ENCODE assay signal across 16 cellular contexts in genomic region chr4:40698733-40699132, GRCh38. TPM values are rescaled to one million over a fixed set of nuclear protein-coding genes. Genes with fewer than 3 reads are reported as not detected.
DNase-seq lines count a peak whose midpoint lies in the region; ATAC-seq, FAIRE-seq and TF ChIP-seq lines count a peak whose summit lies in the region.
"Had no signal": no experiment of that assay in that cellular context is flagged by ENCODE, and none has a peak within 500 bp of the region (broad histone marks: within the 10 kb centered on the region; RNA-seq: fewer than 3 reads in every experiment).

No MANE protein-coding gene starts in this region.

- intact Hi-C loops in HepG2 (cut with micrococcal nuclease; ENCODE audit: unreplicated experiment) (no loop called here), PC-9 (cut with micrococcal nuclease; ENCODE audit: unreplicated experiment) (no loop called here)

- no peak overlapping the region for H3K4me2 ChIP-seq in HepG2 (ENCODE audit: low read depth, low read length)
- H3K4me2 ChIP-seq in PC-9, result peak overlapping the region; percentile 49; the same call in 1 of the 2 replicates

- H3K9me3 ChIP-seq in liver (ENCODE audit: control insufficient read depth in 4 of 4, low read length in 3 of 4) (no peaks in the 10 kb centered on the region), HepG2 (ENCODE audit: low read length) (no peaks in the 10 kb centered on the region), PC-9 (ENCODE audit: insufficient read depth, low read depth) (no peaks in the 10 kb centered on the region)

- H3K27me3 ChIP-seq in liver (ENCODE audit: control insufficient read depth in 4 of 4, insufficient read depth in 4 of 4, low read length in 3 of 4) (no peaks in the 10 kb centered on the region), HepG2 (ENCODE audit: control insufficient read depth in 1 of 2, insufficient read depth in 2 of 2, low read length in 2 of 2) (no peaks in the 10 kb centered on the region), PC-9 (ENCODE audit: insufficient read depth, low read depth) (no peaks in the 10 kb centered on the region)

- TF ChIP-seq POLR2A in HepG2 (IDR thresholded peaks at IDR 0.05; ENCODE audit: insufficient read depth in 1 of 2, low read depth in 2 of 2, low read length in 2 of 2), result no peak

- H3K4me3 ChIP-seq in liver (ENCODE audit: low read depth in 1 of 3, low read length in 3 of 3) (no peak overlapping the region), HepG2 (replicated peaks in 1 of 3; ENCODE audit: insufficient read depth in 1 of 3, low read depth in 2 of 3, low read length in 3 of 3) (no peak overlapping the region), PC-9 (no peak overlapping the region)

- TF ChIP-seq CTCF in liver (IDR thresholded peaks at IDR 0.05; ENCODE audit: low read depth, low read length, missing input control) (no peak), HepG2 (CRISPR knock-in tag; IDR thresholded peaks at IDR 0.05) (no peak), PC-9 (conservative IDR thresholded peaks at IDR 0.05) (no peak)

- peaks cover 37% of the 10 kb centered on the region for H3F3A ChIP-seq in PC-9 (ENCODE audit: insufficient read depth, low read depth)

- no peak overlapping the region for H3K27ac ChIP-seq in liver (ENCODE audit: low read depth in 1 of 2, low read length in 2 of 2)
- H3K27ac ChIP-seq in HepG2 (ENCODE audit: extremely low read length, insufficient read depth, low read length), result no peak overlapping the region
- H3K27ac ChIP-seq in PC-9, result peak overlapping the region; percentile 69

- CTCF ChIA-PET in HepG2 (lab: Yijun Ruan, JAX; ENCODE audit: low intra/inter-chr PET ratio, low total read pairs), result no interaction called here
- CTCF ChIA-PET in PC-9 (lab: Charles Lee), result no interaction called here

- H2AFZ ChIP-seq in HepG2 (ENCODE audit: low read length) (no peak overlapping the region), PC-9 (no peak overlapping the region)

- DNase-seq in HepG2 (ENCODE audit: low spot score) (no peak), PC-9 (no peak), left lobe of liver (ENCODE audit: low spot score) (no peak), NCI-H1105 treated with DMSO at 0.1 percent for 48 hours (lab: John Stamatoyannopoulos, UW) (no peak), SIG-M5 (lab: John Stamatoyannopoulos, UW) (no peak)
- DNase-seq in central memory CD4-positive, alpha-beta T cell, result no peak
- DNase-seq: C1 segment of cervical spinal cord; CD4-positive, alpha-beta T cell; DMS79; H9; HFFc6 had no signal

- no peak for FAIRE-seq in HepG2 (lab: Jason Lieb, UNC)
- FAIRE-seq: A204.1, G401.6, GM12891 had no signal

- POLR2A ChIA-PET in HepG2 (lab: Yijun Ruan, JAX) (no interaction called here), PC-9 (lab: Charles Lee; ENCODE audit: unreplicated experiment) (no interaction called here)

- H3K4me1 ChIP-seq in liver (ENCODE audit: control insufficient read depth in 4 of 4, insufficient read depth in 4 of 4, low read length in 3 of 4) (no peaks in the 10 kb centered on the region), HepG2 (ENCODE audit: insufficient read depth, low read length) (no peaks in the 10 kb centered on the region), PC-9 (replicated peaks; ENCODE audit: insufficient read depth) (peaks cover 68% of the 10 kb centered on the region)

- no TSS peak for BruUV-seq in HepG2 (replicated peaks; lab: Mats Ljungman, UMichigan)
- no TSS peak for BruUV-seq in PC-9 (replicated peaks; lab: Mats Ljungman, UMichigan)

- H3K79me2 ChIP-seq in HepG2 (ENCODE audit: insufficient read depth, low read length) (no peaks in the 10 kb centered on the region), PC-9 (ENCODE audit: low read depth) (no peaks in the 10 kb centered on the region)

- WGBS in liver, result 32% methylated on average over 1 of the region's 1 CpG
- 15% methylated on average over 1 of the region's 1 CpG for WGBS in HepG2 (ENCODE audit: low lambda C conversion rate)

- in situ Hi-C loops in HepG2 (cut with HindIII; ENCODE audit: extremely low pct_ligation_motif_present, low pct_unique_long_range_greater_than_20kb), result no loop called here

- no peak for ATAC-seq in HepG2
- peak; percentile 77 for ATAC-seq in left lobe of liver

- H3K36me3 ChIP-seq in liver (ENCODE audit: control insufficient read depth in 4 of 4, insufficient read depth in 3 of 4, low read depth in 1 of 4, low read length in 3 of 4), result no peaks in the 10 kb centered on the region
- H3K36me3 ChIP-seq in HepG2 (replicated peaks in 1 of 2; ENCODE audit: control insufficient read depth in 1 of 2, insufficient read depth in 2 of 2, low read length in 2 of 2), result no peaks in the 10 kb centered on the region
- no peaks in the 10 kb centered on the region for H3K36me3 ChIP-seq in PC-9 (ENCODE audit: low read depth)

- TF ChIP-seq RAD21 in liver (IDR thresholded peaks at IDR 0.05) (no peak), HepG2 (CRISPR knock-in tag; IDR thresholded peaks at IDR 0.05) (no peak)

- H4K20me1 ChIP-seq in HepG2 (ENCODE audit: insufficient read depth, low read length) (no peaks in the 10 kb centered on the region), PC-9 (ENCODE audit: insufficient read depth) (no peaks in the 10 kb centered on the region)

- TF ChIP-seq EP300 in HepG2 (IDR thresholded peaks at IDR 0.05; ENCODE audit: low read depth in 2 of 2, low read length in 2 of 2), result no peak
- TF ChIP-seq EP300 in HepG2 (CRISPR knock-in tag; IDR thresholded peaks at IDR 0.05; ENCODE audit: borderline replicate concordance), result no peak

- no peaks in the 10 kb centered on the region for H3K9me2 ChIP-seq in PC-9 (ENCODE audit: insufficient read depth)

- H3K9ac ChIP-seq in liver (ENCODE audit: low read depth in 1 of 2, low read length in 2 of 2) (no peak overlapping the region), HepG2 (ENCODE audit: insufficient read depth, low read depth, low read length) (no peak overlapping the region)

TF ChIP-seq in liver, 16 proteins besides CTCF, POLR2A, EP300 and RAD21:
- TF ChIP-seq HNF4A (conservative IDR thresholded peaks at IDR 0.05) (no peak), HNF4G (IDR thresholded peaks at IDR 0.05) (no peak), RXRA (IDR thresholded peaks at IDR 0.05) (peak; percentile 70 to 73)

TF ChIP-seq in HepG2, 621 proteins besides CTCF, POLR2A, EP300 and RAD21 (continues in another document):
- no peak for TF ChIP-seq ZNF232 (CRISPR knock-in tag; IDR thresholded peaks at IDR 0.05; ENCODE audit: borderline replicate concordance)
- no peak for TF ChIP-seq ZKSCAN8 (CRISPR knock-in tag; IDR thresholded peaks at IDR 0.05; ENCODE audit: borderline replicate concordance)
- no peak for TF ChIP-seq ZNF629 (CRISPR knock-in tag; conservative IDR thresholded peaks at IDR 0.05)
- no peak for TF ChIP-seq ZSCAN31 (CRISPR knock-in tag; IDR thresholded peaks at IDR 0.05; ENCODE audit: low read depth)

RNA-seq across cellular contexts. Expression of gene NSUN7, which starts 51.0 kb away (rescaled TPM):
- 1 to 10 TPM; 2.1 to 4.5 TPM for total RNA-seq in liver
- polyA plus RNA-seq in liver, result under 1 TPM; 0.21 to 0.43 TPM
- not detected in 2 replicates for total RNA-seq in HepG2 (2016; rRNA removed; fragmentation: Illumina TruSeq; extraction: Trizol)
- total RNA-seq in HepG2 (2016; cell fraction: cytosol; rRNA removed; fragmentation: Illumina TruSeq; extraction: Trizol; ENCODE audit: low read depth), result not detected in 2 replicates
- 0.09 and 0.10 TPM in 2 replicates for total RNA-seq in HepG2 (2016; cell fraction: insoluble cytoplasmic fraction; rRNA removed; fragmentation: Illumina TruSeq; extraction: Trizol)
- 0.09 TPM in 1 of 2 replicates, not detected in the other for total RNA-seq in HepG2 (2016; cell fraction: membrane; rRNA removed; fragmentation: Illumina TruSeq; extraction: Trizol)
- not detected in 2 replicates for total RNA-seq in HepG2 (2016; cell fraction: nucleus; rRNA removed; fragmentation: Illumina TruSeq; extraction: Trizol)
- polyA plus RNA-seq in HepG2 (2011; rRNA removed), result 0.05 and 0.07 TPM in 2 replicates
- polyA plus RNA-seq in HepG2 (2011; cell fraction: cytosol; rRNA removed), result 0.04 TPM in 2 replicates
- 0.05 and 0.14 TPM in 2 replicates for polyA plus RNA-seq in HepG2 (2011; cell fraction: nucleus; rRNA removed)
- 0.12 and 0.21 TPM in 2 replicates for polyA plus RNA-seq in HepG2 (2012)
- not detected in 2 replicates for polyA plus RNA-seq in HepG2 (2016; cell fraction: cytosol; fragmentation: Illumina TruSeq; extraction: Trizol; ENCODE audit: low read depth)
- polyA plus RNA-seq in HepG2 (2016; cell fraction: insoluble cytoplasmic fraction; fragmentation: Illumina TruSeq; extraction: Trizol; ENCODE audit: low read depth), result not detected in 2 replicates
- not detected in 2 replicates for polyA plus RNA-seq in HepG2 (2016; cell fraction: membrane; fragmentation: Illumina TruSeq; extraction: Trizol; ENCODE audit: low read depth)
- polyA plus RNA-seq in HepG2 (2016; cell fraction: nucleus; fragmentation: Illumina TruSeq; extraction: Trizol; ENCODE audit: insufficient read depth, low read depth), result not detected in 2 replicates
- polyA minus RNA-seq in HepG2 (2011; rRNA and poly(A)+ RNA removed; ENCODE audit: low replicate concordance), result 0.08 TPM in 1 of 2 replicates, not detected in the other
- polyA minus RNA-seq in HepG2 (2011; cell fraction: cytosol; rRNA and poly(A)+ RNA removed), result not detected in 2 replicates
- polyA minus RNA-seq in HepG2 (2011; cell fraction: nucleus; rRNA and poly(A)+ RNA removed), result not detected in 2 replicates
- 16.8 and 18.5 TPM in 2 replicates for total RNA-seq in PC-9 (2021)
- 0.40 TPM for total RNA-seq in left lobe of liver
- total RNA-seq: HFFc6, HT1080 had no signal
